27 cellular contexts compared by ENCODE assay signal in genomic region chr3:40582401-40583027, GRCh38.
"Had no signal": no experiment of that assay in that cellular context is flagged by ENCODE, and none has a peak within 500 bp of the region (broad histone marks: within the 10 kb centered on the region; RNA-seq: fewer than 3 reads in every experiment).

No MANE protein-coding gene starts in this region.

- H3K9me3 ChIP-seq: body of pancreas, neutrophil, sigmoid colon, stomach, tibial artery had no signal

- FAIRE-seq: frontal cortex, TTC549 had no signal

- H3K79me2 ChIP-seq: hepatocyte had no signal

- H3K36me3 ChIP-seq: cardiac muscle cell, neutrophil, sigmoid colon, stomach, tibial artery had no signal

- DNase-seq: activated CD4-positive, alpha-beta T cell treated with anti-CD3 and anti-CD28 coated beads for 4 hours; activated CD4-positive, alpha-beta T cell treated with anti-CD3 and anti-CD28 coated beads, Interleukin-2, amount 50 U/mL, for 4 hours; activated effector memory CD4-positive, alpha-beta T cell treated with Interleukin-2 at 50 U/mL for 16 hours; activated naive CD4-positive, alpha-beta T cell treated with Interleukin-2 at 50 U/mL for 16 hours; activated T-cell treated with anti-CD3 and anti-CD28 coated beads for 4 hours; aorta; body of pancreas; dorsolateral prefrontal cortex; effector memory CD4-positive, alpha-beta T cell; islet precursor cell; midbrain; natural killer cell; sigmoid colon; stimulated activated CD4-positive, alpha-beta T cell treated with anti-CD3 and anti-CD28 coated beads, Interleukin-15, amount 100 ng/mL, for 24 hours; stimulated activated CD4-positive, alpha-beta T cell treated with anti-CD3 and anti-CD28 coated beads, Interleukin-2, amount 100 ng/mL, for 24 hours; stimulated activated naive B cell treated with anti-CD40 and anti-IgM and Interleukin-4, amounts not matched to agents 10 μg/mL and 1 μg/mL and 100 μg/mL, for 72 hours; stomach; T-helper 9 cell; tibial artery had no signal

- H3K27ac ChIP-seq: body of pancreas, cardiac muscle cell, coronary artery, hepatocyte, neutrophil, sigmoid colon, stomach, tibial artery had no signal

- H2AFZ ChIP-seq: hepatocyte had no signal

- H3K4me3 Mint-ChIP-seq: activated naive CD8-positive, alpha-beta T cell; natural killer cell; stimulated activated naive B cell treated with anti-CD40 and anti-IgM and Interleukin-4, amounts not matched to agents 10 μg/mL and 1 μg/mL and 100 μg/mL, for 72 hours; T-helper 1 cell treated with Interleukin-12 subunit alpha and Interleukin-12 subunit beta and Interleukin-4 antibody, amounts not matched to agents 30 μg/mL and 1 μg/mL, for 36 hours had no signal

- H3K4me3 ChIP-seq: body of pancreas, cardiac muscle cell, coronary artery, dorsolateral prefrontal cortex, hepatocyte, sigmoid colon, stomach, tibial artery had no signal

- H3K4me2 ChIP-seq: hepatocyte had no signal

- H3K27ac Mint-ChIP-seq: activated naive CD8-positive, alpha-beta T cell; natural killer cell; stimulated activated naive B cell treated with anti-CD40 and anti-IgM and Interleukin-4, amounts not matched to agents 10 μg/mL and 1 μg/mL and 100 μg/mL, for 72 hours; T-helper 1 cell treated with Interleukin-12 subunit alpha and Interleukin-12 subunit beta and Interleukin-4 antibody, amounts not matched to agents 30 μg/mL and 1 μg/mL, for 36 hours had no signal

- ATAC-seq: body of pancreas; natural killer cell; stimulated activated naive B cell treated with anti-CD40 and anti-IgM and Interleukin-4, amounts not matched to agents 10 μg/mL and 1 μg/mL and 100 μg/mL, for 72 hours had no signal

- H3K27me3 ChIP-seq: body of pancreas, cardiac muscle cell, dorsolateral prefrontal cortex, hepatocyte, sigmoid colon, stomach had no signal

- H3K9me3 Mint-ChIP-seq: natural killer cell; stimulated activated naive B cell treated with anti-CD40 and anti-IgM and Interleukin-4, amounts not matched to agents 10 μg/mL and 1 μg/mL and 100 μg/mL, for 72 hours; T-helper 1 cell treated with Interleukin-12 subunit alpha and Interleukin-12 subunit beta and Interleukin-4 antibody, amounts not matched to agents 30 μg/mL and 1 μg/mL, for 36 hours had no signal

- H3K36me3 Mint-ChIP-seq: activated naive CD8-positive, alpha-beta T cell; natural killer cell; stimulated activated naive B cell treated with anti-CD40 and anti-IgM and Interleukin-4, amounts not matched to agents 10 μg/mL and 1 μg/mL and 100 μg/mL, for 72 hours had no signal

- H3K4me1 ChIP-seq: body of pancreas had no signal
